ENCODE assay signal across 15 cellular contexts in the genomic region with DNA sequence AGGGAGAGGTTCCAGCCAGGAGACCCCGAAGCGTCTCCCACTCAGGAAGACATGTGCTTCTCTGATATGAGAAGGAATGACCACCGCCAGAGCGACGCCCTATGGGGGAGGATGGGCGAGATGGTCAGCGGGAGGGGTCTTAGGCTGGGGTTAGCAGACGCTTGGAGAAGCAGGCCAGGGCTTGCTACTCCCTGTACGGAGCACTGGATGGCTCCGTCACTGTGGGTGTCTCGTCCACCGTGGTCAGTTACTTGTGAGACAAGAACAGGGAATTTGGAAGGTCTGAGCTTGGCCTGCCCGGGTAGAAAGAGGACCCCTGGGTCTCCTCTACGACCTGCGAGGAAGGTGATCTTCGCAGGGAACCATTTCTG. TPM values are rescaled to one million over a fixed set of nuclear protein-coding genes. Genes with fewer than 3 reads are reported as not detected.
DNase-seq lines count a peak whose midpoint lies in the region; ATAC-seq and TF ChIP-seq lines count a peak whose summit lies in the region.
"Had no signal": no experiment of that assay in that cellular context is flagged by ENCODE, and none has a peak within 500 bp of the region (broad histone marks: within the 10 kb centered on the region; RNA-seq: fewer than 3 reads in every experiment).

No MANE protein-coding gene starts in this region.

- H3K36me3 ChIP-seq in prostate gland: no peaks in the 10 kb centered on the region
- H3K36me3 ChIP-seq: cardiac muscle cell, neutrophil, transverse colon had no signal

- DNase-seq in activated CD8-positive, alpha-beta T cell treated with anti-CD3 and anti-CD28 coated beads, Interleukin-2, amount 10 ng/mL, durations not matched to agents 7 days and 5 days: peak; percentile 9
- DNase-seq in activated CD8-positive, alpha-beta T cell treated with anti-CD3 and anti-CD28 coated beads for 36 hours: no peak
- DNase-seq in prostate gland (ENCODE audit: low spot score) (peak; percentile 3), D341Med (ENCODE audit: low spot score) (no peak)
- DNase-seq in activated naive CD4-positive, alpha-beta T cell treated with anti-CD3 and anti-CD28 coated beads for 36 hours: no peak
- DNase-seq: T1000 had no signal

- no peak overlapping the region for H3K4me3 ChIP-seq in prostate gland
- H3K4me3 ChIP-seq: cardiac muscle cell had no signal

- no peaks in the 10 kb centered on the region for H3K9me3 Mint-ChIP-seq in activated CD8-positive, alpha-beta T cell treated with anti-CD3 and anti-CD28 coated beads, Interleukin-2, amount 10 ng/mL, durations not matched to agents 7 days and 5 days (ENCODE audit: insufficient read depth)
- no peaks in the 10 kb centered on the region for H3K9me3 Mint-ChIP-seq in activated CD8-positive, alpha-beta T cell treated with anti-CD3 and anti-CD28 coated beads for 36 hours
- no peaks in the 10 kb centered on the region for H3K9me3 Mint-ChIP-seq in activated T-helper 17 cell treated with anti-CD3 and anti-CD28 coated beads, Interleukin-2, amount 50 U/mL, for 72 hours
- H3K9me3 Mint-ChIP-seq in activated naive CD4-positive, alpha-beta T cell treated with anti-CD3 and anti-CD28 coated beads for 36 hours: no peaks in the 10 kb centered on the region
- H3K9me3 Mint-ChIP-seq: activated T-cell treated with anti-CD3 and anti-CD28 coated beads, Interleukin-2, amount 50 U/mL, for 24 hours; dendritic cell treated with granulocyte-macrophage colony-stimulating factor and Interleukin-4, amounts not matched to agents 40 ng/mL and 50 ng/mL, for 4 days had no signal

- no peaks in the 10 kb centered on the region for H3K4me1 Mint-ChIP-seq in activated CD8-positive, alpha-beta T cell treated with anti-CD3 and anti-CD28 coated beads, Interleukin-2, amount 10 ng/mL, durations not matched to agents 7 days and 5 days (ENCODE audit: low read depth)
- H3K4me1 Mint-ChIP-seq in activated CD8-positive, alpha-beta T cell treated with anti-CD3 and anti-CD28 coated beads for 36 hours (ENCODE audit: low read depth): peaks cover 2% of the 10 kb centered on the region
- no peaks in the 10 kb centered on the region for H3K4me1 Mint-ChIP-seq in activated T-helper 17 cell treated with anti-CD3 and anti-CD28 coated beads, Interleukin-2, amount 50 U/mL, for 72 hours
- peaks cover 5% of the 10 kb centered on the region for H3K4me1 Mint-ChIP-seq in activated naive CD4-positive, alpha-beta T cell treated with anti-CD3 and anti-CD28 coated beads for 36 hours (ENCODE audit: low read depth)

- ATAC-seq in activated CD8-positive, alpha-beta T cell treated with anti-CD3 and anti-CD28 coated beads, Interleukin-2, amount 10 ng/mL, durations not matched to agents 7 days and 5 days: no peak
- no peak for ATAC-seq in activated CD8-positive, alpha-beta T cell treated with anti-CD3 and anti-CD28 coated beads for 36 hours
- ATAC-seq in GM18511 (IDR thresholded peaks at IDR 0.05; ENCODE audit: unreplicated experiment) (peak; percentile 6), HG02852 (IDR thresholded peaks at IDR 0.05; ENCODE audit: unreplicated experiment) (no peak)
- no peak for ATAC-seq in activated T-helper 17 cell treated with anti-CD3 and anti-CD28 coated beads, Interleukin-2, amount 50 U/mL, for 72 hours (replicated peaks)

- TF ChIP-seq POLR2A in prostate gland (IDR thresholded peaks at IDR 0.05): no peak

- no peaks in the 10 kb centered on the region for H3K4me1 ChIP-seq in prostate gland (replicated peaks)

- no peaks in the 10 kb centered on the region for H3K36me3 Mint-ChIP-seq in activated CD8-positive, alpha-beta T cell treated with anti-CD3 and anti-CD28 coated beads, Interleukin-2, amount 10 ng/mL, durations not matched to agents 7 days and 5 days (ENCODE audit: low read depth)
- H3K36me3 Mint-ChIP-seq in activated CD8-positive, alpha-beta T cell treated with anti-CD3 and anti-CD28 coated beads for 36 hours (ENCODE audit: low read depth): no peaks in the 10 kb centered on the region
- no peaks in the 10 kb centered on the region for H3K36me3 Mint-ChIP-seq in activated T-helper 17 cell treated with anti-CD3 and anti-CD28 coated beads, Interleukin-2, amount 50 U/mL, for 72 hours (ENCODE audit: low read depth)
- no peaks in the 10 kb centered on the region for H3K36me3 Mint-ChIP-seq in activated naive CD4-positive, alpha-beta T cell treated with anti-CD3 and anti-CD28 coated beads for 36 hours (ENCODE audit: low read depth)

- H3K4me3 Mint-ChIP-seq in activated CD8-positive, alpha-beta T cell treated with anti-CD3 and anti-CD28 coated beads, Interleukin-2, amount 10 ng/mL, durations not matched to agents 7 days and 5 days: no peak overlapping the region
- H3K4me3 Mint-ChIP-seq in activated CD8-positive, alpha-beta T cell treated with anti-CD3 and anti-CD28 coated beads for 36 hours: no peak overlapping the region
- peak overlapping the region; percentile 66 for H3K4me3 Mint-ChIP-seq in activated T-helper 17 cell treated with anti-CD3 and anti-CD28 coated beads, Interleukin-2, amount 50 U/mL, for 72 hours
- H3K4me3 Mint-ChIP-seq in activated naive CD4-positive, alpha-beta T cell treated with anti-CD3 and anti-CD28 coated beads for 36 hours: no peak overlapping the region
- H3K4me3 Mint-ChIP-seq: H9 had no signal

- no peak for TF ChIP-seq CTCF in activated CD8-positive, alpha-beta T cell treated with anti-CD3 and anti-CD28 coated beads for 36 hours (IDR thresholded peaks at IDR 0.05)
- TF ChIP-seq CTCF in prostate gland (IDR thresholded peaks at IDR 0.05): no peak

- intact Hi-C loops in activated CD8-positive, alpha-beta T cell treated with anti-CD3 and anti-CD28 coated beads for 36 hours (cut with micrococcal nuclease): loop anchor here (5.0 kb wide), 1 partner anchor 110 kb away; no protein-coding TSS in a partner anchor
- intact Hi-C loops in prostate gland (cut with DNase I): loop anchor here (5.0 kb wide), 1 partner anchor 390 kb away; no protein-coding TSS in a partner anchor
- intact Hi-C loops in activated naive CD4-positive, alpha-beta T cell treated with anti-CD3 and anti-CD28 coated beads for 36 hours (cut with micrococcal nuclease): loop anchor here (1.0 to 10.0 kb wide), 7 partner anchors 25 to 465 kb away; a partner anchor contains a TSS

- POLR2A ChIA-PET in activated CD8-positive, alpha-beta T cell treated with anti-CD3 and anti-CD28 coated beads, Interleukin-2, amount 10 ng/mL, durations not matched to agents 7 days and 5 days (lab: Charles Lee): no interaction called here
- POLR2A ChIA-PET in activated CD8-positive, alpha-beta T cell treated with anti-CD3 and anti-CD28 coated beads for 36 hours (lab: Charles Lee): no interaction called here

- CTCF ChIA-PET in activated CD8-positive, alpha-beta T cell treated with anti-CD3 and anti-CD28 coated beads, Interleukin-2, amount 10 ng/mL, durations not matched to agents 7 days and 5 days (lab: Charles Lee): interaction anchor here (0.6 to 2.2 kb wide), 8 partner anchors 10 to 461 kb away, joined by 3 to 12 read pairs (median 3); no protein-coding TSS in a partner anchor
- CTCF ChIA-PET in activated CD8-positive, alpha-beta T cell treated with anti-CD3 and anti-CD28 coated beads for 36 hours (lab: Charles Lee): interaction anchor here (0.9 to 2.4 kb wide), 14 partner anchors 12 to 397 kb away, joined by 3 to 18 read pairs (median 4); no protein-coding TSS in a partner anchor
- CTCF ChIA-PET in activated naive CD4-positive, alpha-beta T cell treated with anti-CD3 and anti-CD28 coated beads for 36 hours (lab: Charles Lee): interaction anchor here (0.8 to 1.5 kb wide), 7 partner anchors 9 to 391 kb away, joined by 3 to 4 read pairs (median 3); a partner anchor contains a TSS

- no peak overlapping the region for H3K27ac Mint-ChIP-seq in activated CD8-positive, alpha-beta T cell treated with anti-CD3 and anti-CD28 coated beads, Interleukin-2, amount 10 ng/mL, durations not matched to agents 7 days and 5 days
- no peak overlapping the region for H3K27ac Mint-ChIP-seq in activated CD8-positive, alpha-beta T cell treated with anti-CD3 and anti-CD28 coated beads for 36 hours
- no peak overlapping the region for H3K27ac Mint-ChIP-seq in activated T-helper 17 cell treated with anti-CD3 and anti-CD28 coated beads, Interleukin-2, amount 50 U/mL, for 72 hours
- H3K27ac Mint-ChIP-seq in activated naive CD4-positive, alpha-beta T cell treated with anti-CD3 and anti-CD28 coated beads for 36 hours: no peak overlapping the region
- H3K27ac Mint-ChIP-seq: activated T-cell treated with anti-CD3 and anti-CD28 coated beads, Interleukin-2, amount 50 U/mL, for 24 hours had no signal

- peaks cover 2% of the 10 kb centered on the region for H3K27me3 Mint-ChIP-seq in activated CD8-positive, alpha-beta T cell treated with anti-CD3 and anti-CD28 coated beads, Interleukin-2, amount 10 ng/mL, durations not matched to agents 7 days and 5 days (ENCODE audit: low read depth)
- H3K27me3 Mint-ChIP-seq in activated CD8-positive, alpha-beta T cell treated with anti-CD3 and anti-CD28 coated beads for 36 hours: no peaks in the 10 kb centered on the region
- no peaks in the 10 kb centered on the region for H3K27me3 Mint-ChIP-seq in activated T-helper 17 cell treated with anti-CD3 and anti-CD28 coated beads, Interleukin-2, amount 50 U/mL, for 72 hours
- no peaks in the 10 kb centered on the region for H3K27me3 Mint-ChIP-seq in activated naive CD4-positive, alpha-beta T cell treated with anti-CD3 and anti-CD28 coated beads for 36 hours (ENCODE audit: low read depth)
- H3K27me3 Mint-ChIP-seq: activated T-cell treated with anti-CD3 and anti-CD28 coated beads, Interleukin-2, amount 50 U/mL, for 24 hours had no signal

- WGBS in prostate gland: 61% methylated on average over 15 of the region's 16 CpGs

- H3K27me3 ChIP-seq in prostate gland (replicated peaks; ENCODE audit: insufficient read depth): no peaks in the 10 kb centered on the region
- H3K27me3 ChIP-seq: cardiac muscle cell had no signal

- H3K9me3 ChIP-seq in prostate gland: no peaks in the 10 kb centered on the region
- H3K9me3 ChIP-seq: neutrophil, transverse colon had no signal

- no peak overlapping the region for H3K27ac ChIP-seq in prostate gland
- H3K27ac ChIP-seq: cardiac muscle cell, neutrophil, transverse colon had no signal

RNA-seq across cellular contexts. Expression of a gene that starts 39.8 kb away (rescaled TPM):
- total RNA-seq in activated CD8-positive, alpha-beta T cell treated with anti-CD3 and anti-CD28 coated beads, Interleukin-2, amount 10 ng/mL, durations not matched to agents 7 days and 5 days: 10 to 100 TPM; 31.1 to 32.0 TPM
- 10 to 100 TPM; 34.0 to 34.6 TPM for total RNA-seq in activated CD8-positive, alpha-beta T cell treated with anti-CD3 and anti-CD28 coated beads for 36 hours
- total RNA-seq in activated T-helper 17 cell treated with anti-CD3 and anti-CD28 coated beads, Interleukin-2, amount 50 U/mL, for 72 hours: 10 to 100 TPM; 35.4 to 36.6 TPM
- total RNA-seq in prostate gland: 10 to 100 TPM; 17.7 to 19.3 TPM
- 10 to 100 TPM; 22.4 to 25.1 TPM for total RNA-seq in activated naive CD4-positive, alpha-beta T cell treated with anti-CD3 and anti-CD28 coated beads for 36 hours

Comparison
In these comparisons a context has a peak if more than half of its experiments do, and no peak if none do; other contexts are left out.
1. DNase-seq: peak in activated CD8-positive, alpha-beta T cell treated with anti-CD3 and anti-CD28 coated beads, Interleukin-2, amount 10 ng/mL, durations not matched to agents 7 days and 5 days (single experiment) and prostate gland (single experiment); none in activated CD8-positive, alpha-beta T cell treated with anti-CD3 and anti-CD28 coated beads for 36 hours (single experiment), D341Med (single experiment) and activated naive CD4-positive, alpha-beta T cell treated with anti-CD3 and anti-CD28 coated beads for 36 hours (single experiment).